Comparison of ENCODE assay signal across 1 cellular context in genomic region chr16:85062728-85063336, GRCh38.
TF ChIP-seq lines count a peak whose summit lies in the region.

No MANE protein-coding gene starts in this region.

TF ChIP-seq in H1, 55 proteins besides CTCF, POLR2A, EP300 and RAD21:
- no peak for TF ChIP-seq GTF2F1 (IDR thresholded peaks at IDR 0.05; ENCODE audit: borderline replicate concordance, low read depth, low read length)
- TF ChIP-seq CBX8 (IDR thresholded peaks at IDR 0.05; ENCODE audit: borderline replicate concordance, low read depth, low read length) = no peak
- TF ChIP-seq EGR1 (IDR thresholded peaks at IDR 0.05; ENCODE audit: borderline replicate concordance, low read depth, low read length) = no peak
- TF ChIP-seq HDAC6 (IDR thresholded peaks at IDR 0.05; ENCODE audit: low read depth, low read length) = no peak
- no peak for TF ChIP-seq ATF3 (IDR thresholded peaks at IDR 0.05; ENCODE audit: insufficient read depth, low read depth, low read length)
- no peak for TF ChIP-seq POLR2AphosphoS5 (IDR thresholded peaks at IDR 0.05; ENCODE audit: low read depth, low read length)
- TF ChIP-seq ZNF274 (IDR thresholded peaks at IDR 0.05; ENCODE audit: borderline replicate concordance, extremely low read depth, low read length) = no peak
- TF ChIP-seq KDM1A (IDR thresholded peaks at IDR 0.05; ENCODE audit: borderline replicate concordance, low read length) = no peak
- TF ChIP-seq USF2 (IDR thresholded peaks at IDR 0.05; ENCODE audit: low read length) = no peak
